ENCODE assay signal across 1 cellular context in genomic region chr17:58277726-58278595, GRCh38.
TF ChIP-seq lines count a peak whose summit lies in the region.

No MANE protein-coding gene starts in this region.

TF ChIP-seq in HepG2, 621 proteins besides CTCF, POLR2A, EP300 and RAD21:
- no peak for TF ChIP-seq ZNF619 (CRISPR knock-in tag; IDR thresholded peaks at IDR 0.05)
- 0 out of 2 replicates have a peak, but pooled peaks have one; percentile 29 for TF ChIP-seq MTF2 (CRISPR knock-in tag; IDR thresholded peaks at IDR 0.05; ENCODE audit: borderline replicate concordance)
- TF ChIP-seq THYN1 (CRISPR knock-in tag; IDR thresholded peaks at IDR 0.05; ENCODE audit: borderline replicate concordance, low read depth) = no peak
